1 cellular context compared by ENCODE assay signal in genomic region chr16:81473066-81473488, GRCh38.
TF ChIP-seq lines count a peak whose summit lies in the region.

No MANE protein-coding gene starts in this region.

TF ChIP-seq in GM23338, 12 proteins besides CTCF, POLR2A, EP300 and RAD21 (continued from another document):
- TF ChIP-seq REST (IDR thresholded peaks at IDR 0.05; ENCODE audit: unreplicated experiment) = no peak
- TF ChIP-seq ZNF462 (CRISPR knock-in tag; IDR thresholded peaks at IDR 0.05) = no peak
